In genomic region chr6:105995403-105995699, GRCh38 we compare ENCODE assay signal across 8 cellular contexts.
DNase-seq lines count a peak whose midpoint lies in the region; ATAC-seq and TF ChIP-seq lines count a peak whose summit lies in the region.

No MANE protein-coding gene starts in this region.

- H3K27ac Mint-ChIP-seq in activated naive CD4-positive, alpha-beta T cell treated with anti-CD3 and anti-CD28 coated beads, Interleukin-2, amount 50 U/mL, for 24 hours, result no peak overlapping the region
- H3K27ac Mint-ChIP-seq in activated naive CD4-positive, alpha-beta T cell treated with anti-CD3 and anti-CD28 coated beads, Interleukin-2, amount 50 U/mL, for 72 hours, result peak overlapping the region in 1 of 2 donors; percentile 51
- H3K27ac Mint-ChIP-seq in immature natural killer cell (peak overlapping the region in 2 of 6 donors; percentile 8 to 61), type B pancreatic cell (peak overlapping the region; percentile 70)

- H3K36me3 Mint-ChIP-seq in activated naive CD4-positive, alpha-beta T cell treated with anti-CD3 and anti-CD28 coated beads, Interleukin-2, amount 50 U/mL, for 24 hours, result no peaks in the 10 kb centered on the region
- H3K36me3 Mint-ChIP-seq in activated naive CD4-positive, alpha-beta T cell treated with anti-CD3 and anti-CD28 coated beads, Interleukin-2, amount 50 U/mL, for 72 hours, result peaks cover 4 to 27% of the 10 kb centered on the region in 2 donors
- no peaks in the 10 kb centered on the region for H3K36me3 Mint-ChIP-seq in immature natural killer cell
- H3K36me3 Mint-ChIP-seq in type B pancreatic cell, result no peaks in the 10 kb centered on the region

- H3K4me3 Mint-ChIP-seq in activated naive CD4-positive, alpha-beta T cell treated with anti-CD3 and anti-CD28 coated beads, Interleukin-2, amount 50 U/mL, for 24 hours, result peak overlapping the region; percentile 95
- H3K4me3 Mint-ChIP-seq in immature natural killer cell (peak overlapping the region; percentile 88 to 98 (median 97)), type B pancreatic cell (peak overlapping the region; percentile 92)

- H3K9me3 Mint-ChIP-seq in activated naive CD4-positive, alpha-beta T cell treated with anti-CD3 and anti-CD28 coated beads, Interleukin-2, amount 50 U/mL, for 24 hours, result no peaks in the 10 kb centered on the region
- H3K9me3 Mint-ChIP-seq in activated naive CD4-positive, alpha-beta T cell treated with anti-CD3 and anti-CD28 coated beads, Interleukin-2, amount 50 U/mL, for 72 hours, result no peaks in the 10 kb centered on the region
- H3K9me3 Mint-ChIP-seq in immature natural killer cell (no peaks in the 10 kb centered on the region), type B pancreatic cell (no peaks in the 10 kb centered on the region)

- H3K4me1 Mint-ChIP-seq in activated naive CD4-positive, alpha-beta T cell treated with anti-CD3 and anti-CD28 coated beads, Interleukin-2, amount 50 U/mL, for 24 hours, result peaks cover 31% of the 10 kb centered on the region
- H3K4me1 Mint-ChIP-seq in immature natural killer cell (peaks cover 30 to 41% of the 10 kb centered on the region in 2 donors), type B pancreatic cell (ENCODE audit: unreplicated experiment) (peaks cover 7% of the 10 kb centered on the region)

- no peak for ATAC-seq in activated naive CD4-positive, alpha-beta T cell treated with anti-CD3 and anti-CD28 coated beads, Interleukin-2, amount 50 U/mL, for 72 hours
- no peak for ATAC-seq in GM18909 (IDR thresholded peaks at IDR 0.05; ENCODE audit: poor library complexity, unreplicated experiment)

- no peak for DNase-seq in activated naive CD4-positive, alpha-beta T cell treated with anti-CD3 and anti-CD28 coated beads, Interleukin-2, amount 50 U/mL, for 72 hours (ENCODE audit: low spot score in 2 of 2)
- DNase-seq in immature natural killer cell (no peak), type B pancreatic cell (ENCODE audit: extremely low spot score, unreplicated experiment) (no peak), NCI-H128 (lab: John Stamatoyannopoulos, UW; ENCODE audit: unreplicated experiment) (no peak), DMS79 (lab: John Stamatoyannopoulos, UW) (no peak)

- H3K4me3 ChIP-seq in WI38 (ENCODE audit: low read depth, low read length), result peak overlapping the region; percentile 80

- peaks cover 49% of the 10 kb centered on the region for H3K27me3 Mint-ChIP-seq in activated naive CD4-positive, alpha-beta T cell treated with anti-CD3 and anti-CD28 coated beads, Interleukin-2, amount 50 U/mL, for 24 hours
- H3K27me3 Mint-ChIP-seq in immature natural killer cell (ENCODE audit: low read depth in 3 of 3) (peaks cover 37 to 52% (median 49%) of the 10 kb centered on the region in 3 donors), type B pancreatic cell (peaks cover 82% of the 10 kb centered on the region)

- TF ChIP-seq CTCF in WI38 (IDR thresholded peaks at IDR 0.05; ENCODE audit: low read depth, low read length) (no peak), type B pancreatic cell (conservative IDR thresholded peaks at IDR 0.05) (no peak)
